Comparison of ENCODE assay signal across 23 cellular contexts in the genomic region with DNA sequence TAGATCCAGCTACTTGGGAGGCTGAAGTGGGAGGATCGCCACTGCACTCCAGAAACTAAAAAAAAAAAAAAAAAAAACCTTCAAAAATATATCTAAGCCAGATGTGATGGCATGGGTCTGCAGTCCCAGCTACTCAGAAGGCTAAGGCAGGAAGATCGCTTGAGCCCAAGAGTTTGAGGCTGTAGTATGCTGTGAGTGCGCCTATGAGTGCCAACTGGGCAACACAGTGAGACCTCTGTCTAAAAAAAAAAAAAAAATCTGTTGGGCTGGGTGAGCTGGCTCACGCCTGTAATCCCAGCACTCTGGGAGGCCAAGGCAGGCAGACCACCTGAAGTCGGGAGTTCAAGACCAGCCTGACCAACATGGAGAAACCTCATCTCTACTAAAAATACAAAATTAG.
"Had no signal": no experiment of that assay in that cellular context is flagged by ENCODE, and none has a peak within 500 bp of the region (broad histone marks: within the 10 kb centered on the region; RNA-seq: fewer than 3 reads in every experiment).

No MANE protein-coding gene starts in this region.

- DNase-seq: activated CD4-positive, alpha-beta memory T cell treated with anti-CD3 and anti-CD28 coated beads for 36 hours; activated CD4-positive, alpha-beta T cell treated with anti-CD3 and anti-CD28 coated beads, Interleukin-2, amount 10 ng/mL, durations not matched to agents 7 days and 5 days; activated CD4-positive, CD25-positive, alpha-beta regulatory T cell; activated CD8-positive, alpha-beta memory T cell treated with anti-CD3 and anti-CD28 coated beads for 24 hours; activated effector memory CD4-positive, alpha-beta T cell treated with Interleukin-2 at 50 U/mL for 16 hours; activated naive CD4-positive, alpha-beta T cell; caudate nucleus; Karpas-422; MM.1S; NCI-H1105 treated with DMSO at 0.1 percent for 48 hours; NCI-H1436 treated with DMSO at 0.1 percent for 48 hours; NCI-H187 treated with DMSO at 0.1 percent for 48 hours; NCI-H2081 treated with DMSO at 0.1 percent for 48 hours; NCI-H446; NCI-H524; Peyer's patch; SHP77; T-helper 2 cell; T1000 had no signal

- H3K27ac ChIP-seq: breast epithelium, Peyer's patch, SJSA1 had no signal

- H3K27ac Mint-ChIP-seq: activated CD4-positive, alpha-beta T cell treated with anti-CD3 and anti-CD28 coated beads, Interleukin-2, amount 10 ng/mL, durations not matched to agents 7 days and 5 days; activated naive CD4-positive, alpha-beta T cell treated with anti-CD3 and anti-CD28 coated beads, Interleukin-2, amount 50 U/mL, for 24 hours; activated T-helper 1 cell treated with anti-CD3 and anti-CD28 coated beads, Interleukin-12 subunit alpha, Interleukin-12 subunit beta, Interleukin-2, Interleukin-4 antibody, amounts not matched to agents 30 ng/mL and 10 ng/mL and 1 ng/mL, durations not matched to agents 14 hours and 24 hours and 36 hours had no signal

- H3K4me3 Mint-ChIP-seq: activated naive CD4-positive, alpha-beta T cell treated with anti-CD3 and anti-CD28 coated beads, Interleukin-2, amount 50 U/mL, for 24 hours had no signal

- H3K36me3 ChIP-seq: breast epithelium had no signal

- H3K9me3 ChIP-seq: breast epithelium, Peyer's patch, SJSA1 had no signal

- H3K27me3 Mint-ChIP-seq: activated CD4-positive, alpha-beta memory T cell treated with anti-CD3 and anti-CD28 coated beads for 36 hours; activated CD4-positive, alpha-beta T cell treated with anti-CD3 and anti-CD28 coated beads, Interleukin-2, amount 10 ng/mL, durations not matched to agents 7 days and 5 days; activated naive CD4-positive, alpha-beta T cell treated with anti-CD3 and anti-CD28 coated beads, Interleukin-2, amount 50 U/mL, for 24 hours had no signal

- H3K4me3 ChIP-seq: breast epithelium, Peyer's patch, SJSA1 had no signal

- H3K27me3 ChIP-seq: breast epithelium, Peyer's patch, SJSA1 had no signal

- H3K9me3 Mint-ChIP-seq: activated CD4-positive, alpha-beta memory T cell treated with anti-CD3 and anti-CD28 coated beads for 36 hours; activated CD4-positive, alpha-beta T cell treated with anti-CD3 and anti-CD28 coated beads, Interleukin-2, amount 10 ng/mL, durations not matched to agents 7 days and 5 days; activated naive CD4-positive, alpha-beta T cell treated with anti-CD3 and anti-CD28 coated beads, Interleukin-2, amount 50 U/mL, for 24 hours; activated T-helper 1 cell treated with anti-CD3 and anti-CD28 coated beads, Interleukin-12 subunit alpha, Interleukin-12 subunit beta, Interleukin-2, Interleukin-4 antibody, amounts not matched to agents 30 ng/mL and 10 ng/mL and 1 ng/mL, durations not matched to agents 14 hours and 24 hours and 36 hours had no signal
